Comparison of ENCODE assay signal across 13 cellular contexts in the genomic region with DNA sequence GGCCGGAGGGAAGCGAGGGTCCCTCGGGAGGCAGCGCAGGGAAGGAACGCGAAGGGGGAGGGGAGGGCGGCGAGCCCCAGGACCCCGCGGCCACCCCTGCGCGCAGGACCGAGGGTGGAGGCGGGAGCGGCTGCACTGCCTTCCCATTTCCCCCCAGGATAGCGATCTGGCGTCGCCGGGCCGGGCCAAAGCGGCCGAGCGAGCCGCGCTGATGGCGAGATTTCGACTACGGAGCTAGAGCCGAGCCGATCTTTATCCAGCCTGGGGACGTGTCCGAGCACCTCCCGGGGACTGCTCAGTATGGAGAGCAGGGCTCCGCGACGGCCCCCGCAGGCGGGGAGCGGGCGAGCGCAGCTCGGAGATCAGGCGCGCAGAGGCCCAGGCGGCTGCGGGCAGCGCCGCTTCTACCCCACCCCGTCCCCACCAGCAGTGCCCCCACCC. TPM values are rescaled to one million over a fixed set of nuclear protein-coding genes. Genes with fewer than 3 reads are reported as not detected.
DNase-seq lines count a peak whose midpoint lies in the region; ATAC-seq and TF ChIP-seq lines count a peak whose summit lies in the region.
"Had no signal": no experiment of that assay in that cellular context is flagged by ENCODE, and none has a peak within 500 bp of the region (broad histone marks: within the 10 kb centered on the region; RNA-seq: fewer than 3 reads in every experiment).

No MANE protein-coding gene starts in this region.

- no peak for TF ChIP-seq POLR2A in stomach (IDR thresholded peaks at IDR 0.05)

- H3K36me3 Mint-ChIP-seq in chondrocyte (ENCODE audit: low read depth): no peaks in the 10 kb centered on the region
- H3K36me3 Mint-ChIP-seq: activated naive CD4-positive, alpha-beta T cell treated with anti-CD3 and anti-CD28 coated beads, Interleukin-2, amount 50 U/mL, for 24 hours had no signal

- WGBS in stomach, 5 donors: 1 to 4% (median 2%) methylated on average over 22 to 49 of the region's 49 CpGs

- H3K4me3 ChIP-seq in HUES6 (ENCODE audit: low read depth, low read length) (peak overlapping the region; percentile 65), stomach (peak overlapping the region; percentile 39 to 52 (median 48))
- H3K4me3 ChIP-seq: mucosa of descending colon had no signal

- no peak overlapping the region for H3K9ac ChIP-seq in HUES6 (ENCODE audit: low read length)

- H3K27me3 ChIP-seq in HUES6 (ENCODE audit: control insufficient read depth, insufficient read depth, low read length): peaks cover 92% of the 10 kb centered on the region
- H3K27me3 ChIP-seq in stomach: peaks cover 10 to 99% (median 67%) of the 10 kb centered on the region in 3 donors

- H3K9me3 Mint-ChIP-seq in chondrocyte (ENCODE audit: low read depth): no peaks in the 10 kb centered on the region
- H3K9me3 Mint-ChIP-seq: activated CD4-positive, alpha-beta T cell treated with anti-CD3 and anti-CD28 coated beads, Interleukin-2, amount 10 ng/mL, durations not matched to agents 24 days and 14 days; activated naive CD4-positive, alpha-beta T cell treated with anti-CD3 and anti-CD28 coated beads, Interleukin-2, amount 50 U/mL, for 24 hours; HFFc6 had no signal

- H3K9me3 ChIP-seq in HUES6 (ENCODE audit: control insufficient read depth, insufficient read depth, low read depth, low read length) (no peaks in the 10 kb centered on the region), stomach (no peaks in the 10 kb centered on the region)
- H3K9me3 ChIP-seq: mucosa of descending colon, SJSA1 had no signal

- peak overlapping the region; percentile 25 for H3K4me3 Mint-ChIP-seq in chondrocyte (ENCODE audit: unreplicated experiment)
- H3K4me3 Mint-ChIP-seq: activated CD4-positive, alpha-beta T cell treated with anti-CD3 and anti-CD28 coated beads, Interleukin-2, amount 10 ng/mL, durations not matched to agents 24 days and 14 days; HFFc6 had no signal

- no peak for TF ChIP-seq CTCF in chondrocyte (IDR thresholded peaks at IDR 0.05)
- TF ChIP-seq CTCF in stomach (IDR thresholded peaks at IDR 0.05): no peak

- H3K27ac Mint-ChIP-seq in chondrocyte (ENCODE audit: unreplicated experiment): no peak overlapping the region
- H3K27ac Mint-ChIP-seq: activated CD4-positive, alpha-beta T cell treated with anti-CD3 and anti-CD28 coated beads, Interleukin-2, amount 10 ng/mL, durations not matched to agents 24 days and 14 days; activated naive CD4-positive, alpha-beta T cell treated with anti-CD3 and anti-CD28 coated beads, Interleukin-2, amount 50 U/mL, for 24 hours; HFFc6 had no signal

- H3K4me1 ChIP-seq in HUES6 (ENCODE audit: control insufficient read depth, insufficient read depth, low read length) (peaks cover 15% of the 10 kb centered on the region), stomach (peaks cover 16 to 26% (median 21%) of the 10 kb centered on the region in 4 donors)

- H3K36me3 ChIP-seq in HUES6 (ENCODE audit: control insufficient read depth, insufficient read depth, low read length): no peaks in the 10 kb centered on the region
- H3K36me3 ChIP-seq in stomach: no peaks in the 10 kb centered on the region
- H3K36me3 ChIP-seq: SJSA1 had no signal

- peaks cover 80% of the 10 kb centered on the region for H3K27me3 Mint-ChIP-seq in chondrocyte (ENCODE audit: low read depth)

- ATAC-seq in HG03025 (IDR thresholded peaks at IDR 0.05; ENCODE audit: low FRiP score, unreplicated experiment): no peak

- intact Hi-C loops in stomach (cut with DNase I; ENCODE audit: low total_unique reads): no loop called here

- no peak for TF ChIP-seq EP300 in stomach (IDR thresholded peaks at IDR 0.05)

- DNase-seq in chondrocyte (ENCODE audit: low spot score) (no peak), islet precursor cell (peak; percentile 76), stomach (no peak), SHP77 treated with DMSO at 0.1 percent for 48 hours (lab: John Stamatoyannopoulos, UW) (no peak), NCI-H2171 (lab: John Stamatoyannopoulos, UW) (no peak), SIG-M5 treated with dmso at 0.1 percent for 504 hours (lab: John Stamatoyannopoulos, UW; ENCODE audit: unreplicated experiment) (no peak)
- DNase-seq: activated CD4-positive, alpha-beta T cell treated with anti-CD3 and anti-CD28 coated beads, Interleukin-2, amount 10 ng/mL, durations not matched to agents 24 days and 14 days; HFFc6 had no signal

- H3K4me1 Mint-ChIP-seq in chondrocyte (ENCODE audit: low read depth): peaks cover 3% of the 10 kb centered on the region

- H3K27ac ChIP-seq in HUES6 (ENCODE audit: low read depth, low read length) (no peak overlapping the region), stomach (no peak overlapping the region)
- H3K27ac ChIP-seq: SJSA1 had no signal

RNA-seq across cellular contexts. Expression of a gene that starts 0.6 kb away (rescaled TPM):
- total RNA-seq in chondrocyte: 0.18 to 0.37 TPM in 2 of 3 replicates, not detected in the other
- total RNA-seq in stomach: 10 to 100 TPM in 1 of 5 donors, 1 to 10 TPM in 1, under 1 TPM in 1, not detected in 2; 0.37 to 21.4 (median 7.2) TPM
- polyA plus RNA-seq in stomach: under 1 TPM; 0.06 to 0.93 (median 0.61) TPM
- total RNA-seq: activated CD4-positive, alpha-beta T cell treated with anti-CD3 and anti-CD28 coated beads, Interleukin-2, amount 10 ng/mL, durations not matched to agents 24 days and 14 days; HFFc6; SJSA1 had no signal
